ENCODE assay signal across 9 cellular contexts in the genomic region with DNA sequence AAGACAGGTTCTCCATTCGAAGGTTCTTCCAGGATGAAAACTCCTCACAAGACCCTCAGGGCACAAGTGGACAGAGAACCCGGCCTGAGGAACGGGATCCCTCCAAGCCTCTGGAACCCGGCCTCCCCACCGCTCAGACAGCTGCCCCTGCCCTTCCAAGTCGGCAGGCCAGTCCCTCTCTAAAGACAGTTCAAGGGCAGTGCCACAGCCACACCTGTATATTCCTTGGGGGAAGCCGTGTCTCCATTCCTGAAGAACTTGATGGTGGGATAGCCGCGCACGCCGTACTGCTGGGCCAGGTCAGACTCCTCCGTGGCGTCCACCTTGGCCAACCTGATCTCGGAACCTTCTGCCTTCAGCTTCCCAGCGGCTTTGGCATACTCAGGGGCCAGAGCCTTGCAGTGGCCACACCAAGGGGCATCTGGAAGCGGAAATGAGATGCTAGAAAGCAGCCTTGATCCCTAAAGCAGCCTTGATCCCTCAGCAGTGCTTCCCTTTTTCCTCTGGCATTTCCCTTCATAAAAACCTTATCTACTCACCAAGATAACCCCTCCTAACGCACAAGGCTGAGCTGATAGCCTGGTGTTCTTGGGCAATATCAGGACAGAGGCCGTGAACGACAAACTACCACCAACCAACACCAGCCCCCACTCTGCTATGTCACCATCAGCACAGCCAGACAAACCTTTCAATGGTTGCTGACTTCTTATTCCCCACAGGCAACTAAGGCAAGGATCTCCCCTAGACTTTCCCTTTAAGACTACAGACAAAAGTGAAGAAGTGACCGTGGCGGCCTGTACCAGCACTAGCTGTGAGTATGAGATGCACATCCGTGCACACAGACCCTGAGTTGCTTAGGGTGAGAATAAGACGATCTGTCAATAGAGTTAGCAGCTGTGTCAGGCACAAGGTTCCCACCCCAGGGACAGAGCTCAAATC. TPM values are rescaled to one million over a fixed set of nuclear protein-coding genes. Genes with fewer than 3 reads are reported as not detected.
DNase-seq lines count a peak whose midpoint lies in the region; ATAC-seq and TF ChIP-seq lines count a peak whose summit lies in the region.
"Had no signal": no experiment of that assay in that cellular context is flagged by ENCODE, and none has a peak within 500 bp of the region (broad histone marks: within the 10 kb centered on the region; RNA-seq: fewer than 3 reads in every experiment).

No MANE protein-coding gene starts in this region.

- peak overlapping the region; percentile 50 for H3K4me3 ChIP-seq in CD8-positive, alpha-beta T cell (ENCODE audit: low read depth, low read length)
- H3K4me3 ChIP-seq in NB4 (ENCODE audit: low read depth, low read length) (peak overlapping the region; percentile 84), ectodermal cell (ENCODE audit: insufficient read depth, low read depth, low read length) (peak overlapping the region; percentile 94), neuron (ENCODE audit: low read length) (peak overlapping the region; percentile 79)

- H3K36me3 ChIP-seq in CD8-positive, alpha-beta T cell (ENCODE audit: insufficient read depth, low read length) = peaks cover 18% of the 10 kb centered on the region
- H3K36me3 ChIP-seq in ectodermal cell (ENCODE audit: control insufficient read depth, insufficient read depth, low read length) (peaks cover 28% of the 10 kb centered on the region), neuron (ENCODE audit: insufficient read depth, low read length) (peaks cover 43% of the 10 kb centered on the region)

- ATAC-seq in CD8-positive, alpha-beta T cell = no peak
- ATAC-seq in HG02798 (IDR thresholded peaks at IDR 0.05; ENCODE audit: poor library complexity, unreplicated experiment) (no peak), GM19395 (IDR thresholded peaks at IDR 0.05; ENCODE audit: unreplicated experiment) (no peak), HG02970 (IDR thresholded peaks at IDR 0.05; ENCODE audit: low FRiP score, unreplicated experiment) (no peak)

- no peaks in the 10 kb centered on the region for H3K27me3 Mint-ChIP-seq in CD8-positive, alpha-beta T cell (ENCODE audit: low read depth)

- no peaks in the 10 kb centered on the region for H3K9me3 ChIP-seq in CD8-positive, alpha-beta T cell (ENCODE audit: low read length)
- H3K9me3 ChIP-seq in ectodermal cell (ENCODE audit: control insufficient read depth, low read length) = no peaks in the 10 kb centered on the region
- no peaks in the 10 kb centered on the region for H3K9me3 ChIP-seq in neuron (ENCODE audit: low read length)

- H3K9me3 Mint-ChIP-seq in CD8-positive, alpha-beta T cell = no peaks in the 10 kb centered on the region

- TF ChIP-seq CTCF in CD8-positive, alpha-beta T cell (IDR thresholded peaks at IDR 0.05) = no peak
- no peak for TF ChIP-seq CTCF in NB4 (IDR thresholded peaks at IDR 0.05; ENCODE audit: low read depth, low read length)

- peaks cover 40% of the 10 kb centered on the region for H3K36me3 Mint-ChIP-seq in CD8-positive, alpha-beta T cell

- TF ChIP-seq POLR2A in NB4 (IDR thresholded peaks at IDR 0.05; ENCODE audit: extremely low read depth, insufficient read length) = no peak

- H3K4me1 ChIP-seq in CD8-positive, alpha-beta T cell (ENCODE audit: insufficient read depth, low read length) = peaks cover 33% of the 10 kb centered on the region
- H3K4me1 ChIP-seq in ectodermal cell (ENCODE audit: control insufficient read depth, insufficient read depth, low read length) (peaks cover 9% of the 10 kb centered on the region), neuron (ENCODE audit: insufficient read depth, low read length) (peaks cover 15% of the 10 kb centered on the region)

- no peaks in the 10 kb centered on the region for H3K27me3 ChIP-seq in CD8-positive, alpha-beta T cell (ENCODE audit: insufficient read depth, low read length)
- H3K27me3 ChIP-seq in ectodermal cell (ENCODE audit: control insufficient read depth, insufficient read depth, low read length, poor library complexity, severe bottlenecking) (no peaks in the 10 kb centered on the region), neuron (ENCODE audit: insufficient read depth, low read length) (no peaks in the 10 kb centered on the region)

- DNase-seq in CD8-positive, alpha-beta T cell = peak in 1 of 7 experiments; percentile 15
- DNase-seq in NB4 (ENCODE audit: low read depth) = peak; percentile 63
- no peak for DNase-seq in HPDE6-E6E7 (ENCODE audit: extremely low spot score)

- WGBS in ectodermal cell, 2 experiments = 77 to 81% methylated on average over 23 of the region's 23 CpGs

- POLR2A ChIA-PET in CD8-positive, alpha-beta T cell (lab: Charles Lee) = interaction anchor here (0.8 to 2.5 kb wide), 3 partner anchors 11 to 175 kb away, joined by 3 to 23 read pairs (median 4); a partner anchor contains a TSS

- peak overlapping the region; percentile 50 for H3K27ac ChIP-seq in CD8-positive, alpha-beta T cell (ENCODE audit: low read depth, low read length)
- no peak overlapping the region for H3K27ac ChIP-seq in ectodermal cell (ENCODE audit: insufficient read depth, low read depth, low read length, poor library complexity, severe bottlenecking)

- CTCF ChIA-PET in CD8-positive, alpha-beta T cell (lab: Charles Lee) = interaction anchor here (1.3 kb wide), 1 partner anchor 11 kb away, joined by 4 read pairs; a partner anchor contains a TSS

- peaks cover 43% of the 10 kb centered on the region for H3K4me1 Mint-ChIP-seq in CD8-positive, alpha-beta T cell (ENCODE audit: low read depth)

- no peak overlapping the region for H2AFZ ChIP-seq in neuron (ENCODE audit: low read depth, low read length)

- intact Hi-C loops in CD8-positive, alpha-beta T cell (cut with DNase I, micrococcal nuclease) = no loop called here

- H3K4me3 Mint-ChIP-seq in CD8-positive, alpha-beta T cell = peak overlapping the region; percentile 91

- peak overlapping the region; percentile 92 for H3K27ac Mint-ChIP-seq in CD8-positive, alpha-beta T cell

RNA-seq across cellular contexts. Expression of a gene that starts 1.1 kb away (rescaled TPM):
- total RNA-seq in CD8-positive, alpha-beta T cell = 100 to 1,000 TPM; 278 to 288 TPM
- 419 TPM for polyA plus RNA-seq in ectodermal cell (2013, experiment 1 of 4)
- 411 TPM for polyA plus RNA-seq in ectodermal cell (2013, experiment 2 of 4)
- polyA plus RNA-seq in ectodermal cell (2013, experiment 3 of 4) = 322 TPM
- polyA plus RNA-seq in ectodermal cell (2013, experiment 4 of 4) = 343 TPM

RNA-seq across cellular contexts. Expression of a gene that starts 11.9 kb away (rescaled TPM):
- 100 to 1,000 TPM; 777 to 791 TPM for total RNA-seq in CD8-positive, alpha-beta T cell
- polyA plus RNA-seq in ectodermal cell (2013, experiment 1 of 4) = 207 TPM
- 171 TPM for polyA plus RNA-seq in ectodermal cell (2013, experiment 2 of 4)
- polyA plus RNA-seq in ectodermal cell (2013, experiment 3 of 4) = 137 TPM
- polyA plus RNA-seq in ectodermal cell (2013, experiment 4 of 4) = 158 TPM

RNA-seq across cellular contexts. Expression of a gene that starts 24.4 kb away (rescaled TPM):
- total RNA-seq in CD8-positive, alpha-beta T cell = not detected
- not detected for polyA plus RNA-seq in ectodermal cell (2013, experiment 1 of 4)
- not detected for polyA plus RNA-seq in ectodermal cell (2013, experiment 2 of 4)
- not detected for polyA plus RNA-seq in ectodermal cell (2013, experiment 3 of 4)
- polyA plus RNA-seq in ectodermal cell (2013, experiment 4 of 4) = not detected
- total RNA-seq: M059J had no signal

RNA-seq across cellular contexts. Expression of a gene that starts 26.1 kb away (rescaled TPM):
- 10 to 100 TPM; 32.2 to 34.0 TPM for total RNA-seq in CD8-positive, alpha-beta T cell
- 120 TPM for polyA plus RNA-seq in ectodermal cell (2013, experiment 1 of 4)
- polyA plus RNA-seq in ectodermal cell (2013, experiment 2 of 4) = 114 TPM
- polyA plus RNA-seq in ectodermal cell (2013, experiment 3 of 4) = 103 TPM
- polyA plus RNA-seq in ectodermal cell (2013, experiment 4 of 4) = 105 TPM

RNA-seq across cellular contexts. Expression of a gene that starts 32.1 kb away (rescaled TPM):
- total RNA-seq in CD8-positive, alpha-beta T cell = 100 to 1,000 TPM in 1 of 2 experiments, 10 to 100 TPM in 1; 95.8 to 118 TPM
- polyA plus RNA-seq in ectodermal cell (2013, experiment 1 of 4) = 151 TPM
- polyA plus RNA-seq in ectodermal cell (2013, experiment 2 of 4) = 136 TPM
- polyA plus RNA-seq in ectodermal cell (2013, experiment 3 of 4) = 118 TPM
- polyA plus RNA-seq in ectodermal cell (2013, experiment 4 of 4) = 114 TPM
